ENCODE assay signal across 8 cellular contexts in the genomic region with DNA sequence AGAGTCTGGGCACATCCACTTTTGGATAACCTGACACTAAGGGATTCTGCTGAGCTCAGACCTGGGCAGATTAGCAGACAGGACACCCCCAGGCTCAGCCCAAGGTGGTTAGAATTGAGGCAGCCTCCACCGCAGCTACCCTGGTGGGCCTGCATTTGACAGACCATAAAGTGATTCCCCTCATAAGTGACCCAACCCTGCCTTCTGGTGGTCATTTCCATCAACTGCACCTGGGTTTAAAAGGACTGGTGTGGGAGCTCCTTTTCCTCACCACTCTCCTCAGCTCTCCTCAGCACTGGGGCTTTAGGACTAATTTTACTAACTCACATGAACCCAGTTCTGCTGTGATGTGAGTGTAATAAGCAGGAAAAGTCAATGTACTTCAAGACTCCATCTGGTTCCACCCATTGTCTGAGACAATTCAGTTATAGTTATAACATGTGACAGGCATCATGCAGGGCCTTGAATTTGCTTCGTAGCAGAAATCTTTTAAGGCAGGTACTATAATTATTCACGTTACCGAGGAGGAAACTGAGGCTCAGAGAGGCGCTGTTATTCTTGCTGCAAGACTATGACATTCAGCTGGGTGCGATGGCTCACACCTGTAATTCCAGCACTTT. TPM values are rescaled to one million over a fixed set of nuclear protein-coding genes. Genes with fewer than 3 reads are reported as not detected.
DNase-seq lines count a peak whose midpoint lies in the region; ATAC-seq and TF ChIP-seq lines count a peak whose summit lies in the region.

No MANE protein-coding gene starts in this region.

- H4K20me1 ChIP-seq in MM.1S (ENCODE audit: insufficient read depth, low read length): no peaks in the 10 kb centered on the region

- no peaks in the 10 kb centered on the region for H3K36me3 Mint-ChIP-seq in activated CD4-positive, alpha-beta memory T cell treated with anti-CD3 and anti-CD28 coated beads, Interleukin-2, amount 10 ng/mL, durations not matched to agents 7 days and 5 days (ENCODE audit: low read depth)
- no peaks in the 10 kb centered on the region for H3K36me3 Mint-ChIP-seq in activated T-cell treated with anti-CD3 and anti-CD28 coated beads, Interleukin-2, amount 50 U/mL, for 4 hours (ENCODE audit: insufficient read depth)

- H3K79me2 ChIP-seq in MM.1S (ENCODE audit: low read length): no peaks in the 10 kb centered on the region

- H3K9ac ChIP-seq in MM.1S (ENCODE audit: low read length): no peak overlapping the region

- H3K9me3 ChIP-seq in MM.1S (replicated peaks; ENCODE audit: insufficient read depth, low read length) (no peaks in the 10 kb centered on the region), heart right ventricle (no peaks in the 10 kb centered on the region), gastrocnemius medialis (no peaks in the 10 kb centered on the region)

- no peak overlapping the region for H3K4me3 ChIP-seq in MM.1S (ENCODE audit: low read length)
- H3K4me3 ChIP-seq in heart right ventricle: no peak overlapping the region
- peak overlapping the region; percentile 17 to 35 (median 22) for H3K4me3 ChIP-seq in gastrocnemius medialis

- in situ Hi-C loops in gastrocnemius medialis (cut with MboI; ENCODE audit: low sequenced_read_pairs in 4 of 4): loop anchor here (5.0 to 25.0 kb wide), 4 partner anchors 100 to 702 kb away; partner anchors contain the start of genes RCVRN (in 3 of the 4) and MYH1 (in 1 of the 4)

- peaks cover 3% of the 10 kb centered on the region for H3K27me3 Mint-ChIP-seq in activated CD4-positive, alpha-beta memory T cell treated with anti-CD3 and anti-CD28 coated beads, Interleukin-2, amount 10 ng/mL, durations not matched to agents 7 days and 5 days
- H3K27me3 Mint-ChIP-seq in activated T-cell treated with anti-CD3 and anti-CD28 coated beads, Interleukin-2, amount 50 U/mL, for 4 hours (ENCODE audit: low read depth): peaks cover 9% of the 10 kb centered on the region

- POLR2A ChIA-PET in activated CD4-positive, alpha-beta memory T cell treated with anti-CD3 and anti-CD28 coated beads, Interleukin-2, amount 10 ng/mL, durations not matched to agents 7 days and 5 days (lab: Charles Lee): no interaction called here

- H3F3A ChIP-seq in MM.1S (ENCODE audit: insufficient read depth, low read length): no peaks in the 10 kb centered on the region

- TF ChIP-seq CTCF in MM.1S (IDR thresholded peaks at IDR 0.05; ENCODE audit: low read length) (peak; percentile 67), heart right ventricle (IDR thresholded peaks at IDR 0.05) (peak; percentile 36 to 81 (median 74)), gastrocnemius medialis (IDR thresholded peaks at IDR 0.05 in 4 of 5, conservative IDR thresholded peaks at IDR 0.05 in 1 of 5) (peak; percentile 66 to 85 (median 76))

- CTCF ChIA-PET in activated CD4-positive, alpha-beta memory T cell treated with anti-CD3 and anti-CD28 coated beads, Interleukin-2, amount 10 ng/mL, durations not matched to agents 7 days and 5 days (lab: Charles Lee): interaction anchor here (0.7 to 8.3 kb wide), 8 partner anchors 11 to 690 kb away, joined by 3 to 137 read pairs (median 6); no protein-coding TSS in a partner anchor

- H3K27ac ChIP-seq in MM.1S (ENCODE audit: low read length): no peak overlapping the region
- no peak overlapping the region for H3K27ac ChIP-seq in heart right ventricle
- H3K27ac ChIP-seq in gastrocnemius medialis: peak overlapping the region; percentile 68 to 84 (median 74)

- WGBS in heart right ventricle, 2 donors: 59 to 65% methylated on average over 6 of the region's 6 CpGs

- H3K9me3 Mint-ChIP-seq in activated CD4-positive, alpha-beta memory T cell treated with anti-CD3 and anti-CD28 coated beads, Interleukin-2, amount 10 ng/mL, durations not matched to agents 7 days and 5 days: no peaks in the 10 kb centered on the region
- no peaks in the 10 kb centered on the region for H3K9me3 Mint-ChIP-seq in activated T-cell treated with anti-CD3 and anti-CD28 coated beads, Interleukin-2, amount 50 U/mL, for 4 hours

- no peaks in the 10 kb centered on the region for H3K27me3 ChIP-seq in MM.1S (replicated peaks; ENCODE audit: insufficient read depth, low read length)
- H3K27me3 ChIP-seq in heart right ventricle: no peaks in the 10 kb centered on the region
- no peaks in the 10 kb centered on the region for H3K27me3 ChIP-seq in gastrocnemius medialis

- intact Hi-C loops in heart right ventricle (cut with DNase I): loop anchor here (2.0 to 10.0 kb wide), 11 partner anchors 280 to 1037 kb away; partner anchors contain the start of genes CFAP52 (in 1 of the 10) and STX8 (in 1 of the 10)
- intact Hi-C loops in gastrocnemius medialis (cut with DNase I; ENCODE audit: low total_unique reads): loop anchor here (2.0 to 5.0 kb wide), 3 partner anchors 98 to 692 kb away; no protein-coding TSS in a partner anchor

- no peaks in the 10 kb centered on the region for H3K9me2 ChIP-seq in MM.1S (replicated peaks; ENCODE audit: insufficient read depth, low read length)

- no peak overlapping the region for H3K4me2 ChIP-seq in MM.1S (ENCODE audit: low read depth, low read length)

- H3K4me1 ChIP-seq in MM.1S (ENCODE audit: low read length): no peaks in the 10 kb centered on the region
- H3K4me1 ChIP-seq in heart right ventricle: peaks cover 0 to 14% (median 2%) of the 10 kb centered on the region in 9 donors
- H3K4me1 ChIP-seq in gastrocnemius medialis: peaks cover 16 to 32% of the 10 kb centered on the region in 2 donors

- no peak overlapping the region for H2AFZ ChIP-seq in MM.1S (ENCODE audit: low read length)

- H3K4me3 Mint-ChIP-seq in activated CD4-positive, alpha-beta memory T cell treated with anti-CD3 and anti-CD28 coated beads, Interleukin-2, amount 10 ng/mL, durations not matched to agents 7 days and 5 days: no peak overlapping the region
- no peak overlapping the region for H3K4me3 Mint-ChIP-seq in activated T-cell treated with anti-CD3 and anti-CD28 coated beads, Interleukin-2, amount 50 U/mL, for 4 hours

- DNase-seq in 8988T: peak; percentile 27
- DNase-seq in ELF-1 (ENCODE audit: low read depth, low spot score): peak; percentile 83
- peak; percentile 33 for DNase-seq in MM.1S
- DNase-seq in activated CD4-positive, alpha-beta memory T cell treated with anti-CD3 and anti-CD28 coated beads, Interleukin-2, amount 10 ng/mL, durations not matched to agents 7 days and 5 days: peak; percentile 18
- DNase-seq in heart right ventricle: peak in 1 of 2 donors; percentile 29
- peak in 1 of 2 donors; percentile 73 for DNase-seq in gastrocnemius medialis
- DNase-seq in activated CD4-positive, CD25-positive, alpha-beta regulatory T cell (lab: John Stamatoyannopoulos, UW): no peak
- DNase-seq in activated T-cell treated with anti-CD3 and anti-CD28 coated beads, Interleukin-2, amount 50 U/mL, for 4 hours: no peak

- no peaks in the 10 kb centered on the region for H3K4me1 Mint-ChIP-seq in activated CD4-positive, alpha-beta memory T cell treated with anti-CD3 and anti-CD28 coated beads, Interleukin-2, amount 10 ng/mL, durations not matched to agents 7 days and 5 days
- H3K4me1 Mint-ChIP-seq in activated T-cell treated with anti-CD3 and anti-CD28 coated beads, Interleukin-2, amount 50 U/mL, for 4 hours (ENCODE audit: low read depth): no peaks in the 10 kb centered on the region

- peak; percentile 25 to 75 (median 60) for ATAC-seq in heart right ventricle
- ATAC-seq in gastrocnemius medialis: peak; percentile 18 to 42
- ATAC-seq in activated T-cell treated with anti-CD3 and anti-CD28 coated beads, Interleukin-2, amount 50 U/mL, for 4 hours: no peak

- TF ChIP-seq POLR2A in gastrocnemius medialis (IDR thresholded peaks at IDR 0.05): no peak

- no peak overlapping the region for H3K27ac Mint-ChIP-seq in activated CD4-positive, alpha-beta memory T cell treated with anti-CD3 and anti-CD28 coated beads, Interleukin-2, amount 10 ng/mL, durations not matched to agents 7 days and 5 days

- no peaks in the 10 kb centered on the region for H3K36me3 ChIP-seq in MM.1S (replicated peaks; ENCODE audit: insufficient read depth, low read length)
- H3K36me3 ChIP-seq in heart right ventricle: no peaks in the 10 kb centered on the region
- H3K36me3 ChIP-seq in gastrocnemius medialis: no peaks in the 10 kb centered on the region

RNA-seq across cellular contexts. Expression of gene MYH3, which starts 42.5 kb away (rescaled TPM):
- total RNA-seq in activated CD4-positive, alpha-beta memory T cell treated with anti-CD3 and anti-CD28 coated beads, Interleukin-2, amount 10 ng/mL, durations not matched to agents 7 days and 5 days: 1 to 10 TPM; 2.5 to 3.0 TPM
- total RNA-seq in heart right ventricle (under 1 TPM; 0.12 to 0.97 (median 0.60) TPM), gastrocnemius medialis (10 to 100 TPM in 1 of 4 donors, 1 to 10 TPM in 3; 1.5 to 17.6 (median 5.3) TPM)
- 1 to 10 TPM; 1.2 to 1.4 TPM for polyA plus RNA-seq in heart right ventricle
- total RNA-seq in activated T-cell treated with anti-CD3 and anti-CD28 coated beads, Interleukin-2, amount 50 U/mL, for 4 hours: 1 to 10 TPM; 3.2 to 5.1 (median 4.1) TPM

Comparison
In these comparisons a context has a peak if more than half of its experiments do, and no peak if none do; other contexts are left out.
1. DNase-seq: peak in 8988T (single experiment), ELF-1 (single experiment), MM.1S (single experiment) and activated CD4-positive, alpha-beta memory T cell treated with anti-CD3 and anti-CD28 coated beads, Interleukin-2, amount 10 ng/mL, durations not matched to agents 7 days and 5 days (single experiment); none in activated CD4-positive, CD25-positive, alpha-beta regulatory T cell (0 of 4) and activated T-cell treated with anti-CD3 and anti-CD28 coated beads, Interleukin-2, amount 50 U/mL, for 4 hours (single experiment).
2. H3K27ac ChIP-seq: peak in gastrocnemius medialis (4 of 4); none in MM.1S (single experiment) and heart right ventricle (0 of 10).
3. H3K4me3 ChIP-seq: peak in gastrocnemius medialis (4 of 4); none in MM.1S (single experiment) and heart right ventricle (0 of 10).
4. ATAC-seq: peak in heart right ventricle (8 of 8) and gastrocnemius medialis (2 of 2); none in activated T-cell treated with anti-CD3 and anti-CD28 coated beads, Interleukin-2, amount 50 U/mL, for 4 hours (0 of 2).
5. Peak in every context shown above with its lines, with median percentiles within 50 percentile points of each other: CTCF ChIP-seq.